ENCODE assay signal across 18 cellular contexts in the genomic region with DNA sequence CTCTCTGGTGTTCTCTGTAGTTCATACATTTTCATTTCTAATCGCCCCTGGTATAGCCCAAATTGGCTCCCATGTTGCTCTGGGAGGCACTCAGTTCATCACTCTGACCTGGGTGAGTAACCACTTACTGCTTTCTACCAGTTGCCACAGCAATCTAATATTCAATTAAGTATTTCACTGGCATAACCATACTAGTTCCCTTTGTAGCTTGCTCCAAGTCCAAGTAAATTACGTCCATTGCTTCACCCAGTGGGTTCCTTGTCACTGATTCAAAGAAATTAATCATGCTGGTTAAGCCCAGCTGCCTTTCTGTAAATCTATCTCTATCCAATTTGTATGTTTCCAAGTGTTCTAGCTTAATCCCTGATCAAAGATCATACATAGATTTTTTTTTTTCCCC.
DNase-seq lines count a peak whose midpoint lies in the region; ATAC-seq and TF ChIP-seq lines count a peak whose summit lies in the region.
"Had no signal": no experiment of that assay in that cellular context is flagged by ENCODE, and none has a peak within 500 bp of the region (broad histone marks: within the 10 kb centered on the region; RNA-seq: fewer than 3 reads in every experiment).

No MANE protein-coding gene starts in this region.

- no peak overlapping the region for H3K9ac ChIP-seq in SK-N-MC (ENCODE audit: insufficient read length)

- peaks cover 70% of the 10 kb centered on the region for H3K4me1 Mint-ChIP-seq in HFFc6 (ENCODE audit: low read depth)
- H3K4me1 Mint-ChIP-seq: activated naive CD4-positive, alpha-beta T cell treated with anti-CD3 and anti-CD28 coated beads, Interleukin-2, amount 10 ng/mL, durations not matched to agents 7 days and 5 days; stimulated activated effector memory CD8-positive, alpha-beta T cell treated with anti-CD3 and anti-CD28 coated beads, Interleukin-12 subunit alpha, Interleukin-12 subunit beta, amount 100 ng/mL, for 72 hours; T-helper 17 cell had no signal

- peaks cover 1% of the 10 kb centered on the region; the same call in 1 of the 2 replicates for H3K27me3 Mint-ChIP-seq in HFFc6 (ENCODE audit: insufficient read depth)

- ATAC-seq in gastrocnemius medialis (no peak), HG03442 (IDR thresholded peaks at IDR 0.05; ENCODE audit: unreplicated experiment) (no peak), HG02852 (IDR thresholded peaks at IDR 0.05; ENCODE audit: unreplicated experiment) (no peak)
- ATAC-seq: activated CD8-positive, alpha-beta T cell treated with anti-CD3 and anti-CD28 coated beads, Interleukin-2, amount 10 ng/mL, durations not matched to agents 7 days and 5 days; gastroesophageal sphincter; stimulated activated effector memory CD8-positive, alpha-beta T cell treated with anti-CD3 and anti-CD28 coated beads, Interleukin-12 subunit alpha, Interleukin-12 subunit beta, amount 100 ng/mL, for 72 hours; T-helper 17 cell had no signal

- H3K4me3 Mint-ChIP-seq in HFFc6 = no peak overlapping the region
- H3K4me3 Mint-ChIP-seq: activated CD8-positive, alpha-beta T cell treated with anti-CD3 and anti-CD28 coated beads, Interleukin-2, amount 10 ng/mL, durations not matched to agents 7 days and 5 days; activated naive CD4-positive, alpha-beta T cell treated with anti-CD3 and anti-CD28 coated beads, Interleukin-2, amount 10 ng/mL, durations not matched to agents 7 days and 5 days; activated T-cell treated with anti-CD3 and anti-CD28 coated beads, Interleukin-2, amount 50 U/mL, for 24 hours; stimulated activated effector memory CD8-positive, alpha-beta T cell treated with anti-CD3 and anti-CD28 coated beads, Interleukin-12 subunit alpha, Interleukin-12 subunit beta, amount 100 ng/mL, for 72 hours; T-helper 17 cell had no signal

- H3K27ac ChIP-seq in SK-N-MC (0 out of 2 replicates have a peak overlapping the region, but pooled peaks have one; percentile 11), gastrocnemius medialis (peak overlapping the region in 3 of 4 donors; percentile 0 to 56 (median 50))
- H3K27ac ChIP-seq: testis had no signal

- peaks cover 3 to 23% of the 10 kb centered on the region in 2 donors for H3K4me1 ChIP-seq in gastrocnemius medialis

- H3K4me3 ChIP-seq in SK-N-MC (no peak overlapping the region), epithelial cell of proximal tubule (ENCODE audit: low read depth, low read length) (no peak overlapping the region), gastrocnemius medialis (no peak overlapping the region)
- H3K4me3 ChIP-seq: gastroesophageal sphincter, testis had no signal

- H3K9me3 Mint-ChIP-seq in HFFc6 = no peaks in the 10 kb centered on the region
- H3K9me3 Mint-ChIP-seq: activated naive CD4-positive, alpha-beta T cell treated with anti-CD3 and anti-CD28 coated beads, Interleukin-2, amount 10 ng/mL, durations not matched to agents 7 days and 5 days; activated T-cell treated with anti-CD3 and anti-CD28 coated beads, Interleukin-2, amount 50 U/mL, for 24 hours had no signal

- H3K9me3 ChIP-seq in SK-N-MC (ENCODE audit: low read depth, low read length) = no peaks in the 10 kb centered on the region; the same call in 1 of the 2 replicates
- H3K9me3 ChIP-seq in gastrocnemius medialis = no peaks in the 10 kb centered on the region
- H3K9me3 ChIP-seq: gastroesophageal sphincter, testis had no signal

- no peak for DNase-seq in HFFc6
- no peak for DNase-seq in SK-N-MC (ENCODE audit: low read depth, low spot score)
- peak; percentile 50 for DNase-seq in epithelial cell of proximal tubule (ENCODE audit: low read depth)
- DNase-seq in gastrocnemius medialis = no peak
- DNase-seq in cerebellar cortex (ENCODE audit: low spot score) = no peak
- DNase-seq: activated CD4-positive, CD25-positive, alpha-beta regulatory T cell; activated CD8-positive, alpha-beta T cell treated with anti-CD3 and anti-CD28 coated beads, Interleukin-2, amount 10 ng/mL, durations not matched to agents 7 days and 5 days; activated naive CD4-positive, alpha-beta T cell treated with anti-CD3 and anti-CD28 coated beads, Interleukin-2, amount 10 ng/mL, durations not matched to agents 7 days and 5 days; activated T-cell treated with anti-CD3 and anti-CD28 coated beads, Interleukin-2, amount 50 U/mL, for 24 hours; cortex of kidney; NCI-H526 treated with DMSO at 0.1 percent for 48 hours; OCI-M1; T-helper 17 cell; testis had no signal

- TF ChIP-seq POLR2A in gastrocnemius medialis (IDR thresholded peaks at IDR 0.05) = no peak

- H3K27me3 ChIP-seq in gastrocnemius medialis = no peaks in the 10 kb centered on the region
- H3K27me3 ChIP-seq: gastroesophageal sphincter, testis had no signal

- no peak for TF ChIP-seq CTCF in HFFc6 (IDR thresholded peaks at IDR 0.05)
- no peak for TF ChIP-seq CTCF in epithelial cell of proximal tubule (conservative IDR thresholded peaks at IDR 0.05; ENCODE audit: low read depth, low read length)
- TF ChIP-seq CTCF in gastrocnemius medialis (IDR thresholded peaks at IDR 0.05 in 4 of 5, conservative IDR thresholded peaks at IDR 0.05 in 1 of 5) = no peak

- no peaks in the 10 kb centered on the region for H3K36me3 ChIP-seq in SK-N-MC (ENCODE audit: insufficient read depth, low read length)
- peaks cover 0 to 35% of the 10 kb centered on the region in 2 donors for H3K36me3 ChIP-seq in gastrocnemius medialis

- intact Hi-C loops in gastrocnemius medialis (cut with DNase I; ENCODE audit: low total_unique reads) = no loop called here

- H3K36me3 Mint-ChIP-seq in HFFc6 (ENCODE audit: low read depth) = peaks cover 49% of the 10 kb centered on the region
- H3K36me3 Mint-ChIP-seq: activated naive CD4-positive, alpha-beta T cell treated with anti-CD3 and anti-CD28 coated beads, Interleukin-2, amount 10 ng/mL, durations not matched to agents 7 days and 5 days; stimulated activated effector memory CD8-positive, alpha-beta T cell treated with anti-CD3 and anti-CD28 coated beads, Interleukin-12 subunit alpha, Interleukin-12 subunit beta, amount 100 ng/mL, for 72 hours had no signal

- H3K27ac Mint-ChIP-seq in HFFc6 = peak overlapping the region; percentile 42
- H3K27ac Mint-ChIP-seq: activated CD8-positive, alpha-beta T cell treated with anti-CD3 and anti-CD28 coated beads, Interleukin-2, amount 10 ng/mL, durations not matched to agents 7 days and 5 days; activated naive CD4-positive, alpha-beta T cell treated with anti-CD3 and anti-CD28 coated beads, Interleukin-2, amount 10 ng/mL, durations not matched to agents 7 days and 5 days; activated T-cell treated with anti-CD3 and anti-CD28 coated beads, Interleukin-2, amount 50 U/mL, for 24 hours; stimulated activated effector memory CD8-positive, alpha-beta T cell treated with anti-CD3 and anti-CD28 coated beads, Interleukin-12 subunit alpha, Interleukin-12 subunit beta, amount 100 ng/mL, for 72 hours; T-helper 17 cell had no signal

- in situ Hi-C loops in gastrocnemius medialis (cut with MboI; ENCODE audit: low sequenced_read_pairs in 4 of 4) = no loop called here
